ENCODE assay signal across 12 cellular contexts in the genomic region with DNA sequence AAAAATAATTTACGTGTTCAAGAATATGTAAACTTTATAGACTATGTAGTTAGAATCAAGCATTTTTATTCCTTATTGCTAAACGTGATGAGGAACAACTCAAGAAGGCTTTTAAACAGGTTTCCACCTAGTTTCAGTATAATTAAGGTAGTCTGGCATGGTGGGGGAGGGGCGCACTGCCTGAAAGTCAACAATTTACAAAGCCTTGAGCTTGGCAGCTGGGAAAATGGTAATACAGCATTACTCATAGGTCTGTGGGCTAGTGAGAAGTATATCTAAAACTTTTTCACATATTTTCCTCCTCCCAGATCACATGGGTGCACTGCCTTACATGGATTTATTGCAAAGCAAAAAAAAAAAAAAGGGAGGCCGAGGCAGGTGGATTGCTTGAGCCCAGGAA.
DNase-seq lines count a peak whose midpoint lies in the region; ATAC-seq, FAIRE-seq and TF ChIP-seq lines count a peak whose summit lies in the region.
"Had no signal": no experiment of that assay in that cellular context is flagged by ENCODE, and none has a peak within 500 bp of the region (broad histone marks: within the 10 kb centered on the region; RNA-seq: fewer than 3 reads in every experiment).

No MANE protein-coding gene starts in this region.

- no peak overlapping the region for H3K14ac ChIP-seq in H1 (ENCODE audit: insufficient read length)

- DNase-seq in Daoy (ENCODE audit: low read depth): peak; percentile 59
- DNase-seq in NCI-H146 (lab: John Stamatoyannopoulos, UW): peak; percentile 10
- no peak for DNase-seq in H1 (ENCODE audit: low read depth in 1 of 2, low spot score in 2 of 2)
- peak; percentile 37 for DNase-seq in myocyte (ENCODE audit: low read depth)
- DNase-seq in activated CD8-positive, alpha-beta memory T cell treated with anti-CD3 and anti-CD28 coated beads for 24 hours: no peak
- DNase-seq in HuH-7 (ENCODE audit: low spot score): no peak
- DNase-seq: effector memory CD4-positive, alpha-beta T cell; Kasumi-1; lower lobe of right lung; WERI-Rb-1 had no signal

- H2BK5ac ChIP-seq in H1 (ENCODE audit: low read depth, low read length): no peak overlapping the region

- POLR2A ChIA-PET in H1 (lab: Charles Lee; ENCODE audit: partially characterized antibody): no interaction called here

- no peaks in the 10 kb centered on the region for H4K20me1 ChIP-seq in H1 (replicated peaks in 1 of 2; ENCODE audit: control insufficient read depth in 1 of 2, insufficient read depth in 2 of 2, low read length in 2 of 2)

- H2BK20ac ChIP-seq in H1 (ENCODE audit: low read length): no peak overlapping the region

- H3K4me3 ChIP-seq in H1 (ENCODE audit: extremely low read depth in 1 of 4, insufficient read depth in 2 of 4, low read depth in 3 of 4, low read length in 4 of 4): peak overlapping the region in 1 of 4 experiments; percentile 14; a peak in 1 of 8 replicates
- H3K4me3 ChIP-seq: lower lobe of right lung had no signal

- FAIRE-seq in H1 (lab: Jason Lieb, UNC): no peak

- no peak overlapping the region for H4K91ac ChIP-seq in H1 (replicated peaks; ENCODE audit: insufficient read length, low read length)

- no peak overlapping the region for H4K8ac ChIP-seq in H1 (ENCODE audit: extremely low read depth, insufficient read depth, low read length)

- H4K5ac ChIP-seq in H1 (ENCODE audit: insufficient read length, low read depth, low read length): no peak overlapping the region

- no peak overlapping the region for H3K56ac ChIP-seq in H1 (replicated peaks; ENCODE audit: insufficient read length, low read depth, low read length)

- H3K79me1 ChIP-seq in H1 (ENCODE audit: low read depth, low read length): no peaks in the 10 kb centered on the region

- no peaks in the 10 kb centered on the region for H3K79me2 ChIP-seq in H1 (ENCODE audit: control insufficient read depth in 1 of 2, insufficient read depth in 2 of 2, low read length in 2 of 2)

- CTCF ChIA-PET in H1 (lab: Charles Lee; ENCODE audit: partially characterized antibody): no interaction called here

- no peaks in the 10 kb centered on the region for H3K27me3 ChIP-seq in H1 (replicated peaks in 1 of 4; ENCODE audit: control insufficient read depth in 3 of 4, extremely low read depth in 1 of 4, insufficient read depth in 3 of 4, low read length in 3 of 4)

- peaks cover 0 to 2% (median 2%) of the 10 kb centered on the region in 4 experiments; a peak in 3 of 7 replicates for H3K4me1 ChIP-seq in H1 (replicated peaks in 1 of 4; ENCODE audit: control insufficient read depth in 3 of 4, insufficient read depth in 4 of 4, low read length in 3 of 4)

- H3K9me3 ChIP-seq in H1 (ENCODE audit: insufficient read depth in 2 of 2, low read depth in 1 of 2, low read length in 1 of 2): no peaks in the 10 kb centered on the region
- H3K9me3 ChIP-seq: lower lobe of right lung had no signal

- H3K27ac ChIP-seq in H1 (ENCODE audit: low read depth, low read length): no peak overlapping the region
- H3K27ac ChIP-seq: lower lobe of right lung, WERI-Rb-1 had no signal

- no peak overlapping the region for H3K4me2 ChIP-seq in H1 (ENCODE audit: insufficient read depth in 1 of 2, low read depth in 2 of 2, low read length in 2 of 2)

- H3K23me2 ChIP-seq in H1 (ENCODE audit: low read depth, low read length): no peaks in the 10 kb centered on the region

- no peak for TF ChIP-seq RAD21 in H1 (IDR thresholded peaks at IDR 0.05 in 1 of 2, conservative IDR thresholded peaks at IDR 0.05 in 1 of 2; ENCODE audit: low read depth in 2 of 2, low read length in 2 of 2)

- no peak overlapping the region for H2BK12ac ChIP-seq in H1 (ENCODE audit: low read depth, low read length)

- no peak overlapping the region for H2BK120ac ChIP-seq in H1 (replicated peaks; ENCODE audit: low read depth, low read length)

- H2BK15ac ChIP-seq in H1 (ENCODE audit: low read length): no peak overlapping the region

- no peaks in the 10 kb centered on the region for H3K36me3 ChIP-seq in H1 (ENCODE audit: control insufficient read depth in 2 of 4, insufficient read depth in 4 of 4, low read length in 3 of 4)
- H3K36me3 ChIP-seq: lower lobe of right lung, WERI-Rb-1 had no signal

- H3K9ac ChIP-seq in H1 (replicated peaks in 1 of 4; ENCODE audit: extremely low read depth in 1 of 4, low read depth in 3 of 4, low read length in 3 of 4): no peak overlapping the region

- no peak overlapping the region for H2AK5ac ChIP-seq in H1 (ENCODE audit: low read depth, low read length)

- H3K4ac ChIP-seq in H1 (replicated peaks; ENCODE audit: insufficient read length, low read depth, low read length): no peak overlapping the region

- no peak for ATAC-seq in GM19035 (IDR thresholded peaks at IDR 0.05; ENCODE audit: unreplicated experiment)
- ATAC-seq in HG03045 (IDR thresholded peaks at IDR 0.05; ENCODE audit: unreplicated experiment): no peak
- ATAC-seq: lower lobe of right lung had no signal

- no peak for TF ChIP-seq EP300 in H1 (IDR thresholded peaks at IDR 0.05; ENCODE audit: borderline replicate concordance in 1 of 2, low read depth in 2 of 2, low read length in 2 of 2)

- no peak for TF ChIP-seq POLR2A in H1 (IDR thresholded peaks at IDR 0.05; ENCODE audit: control extremely low read depth in 1 of 2, low read depth in 2 of 2, low read length in 2 of 2)

- H2AFZ ChIP-seq in H1 (ENCODE audit: low read length): no peak overlapping the region

- TF ChIP-seq CTCF in H1 (IDR thresholded peaks at IDR 0.05; ENCODE audit: control extremely low read depth in 1 of 3, insufficient read depth in 1 of 3, low read depth in 1 of 3, low read length in 3 of 3): no peak

- WGBS in H1 (ENCODE audit: extremely low coverage in 1 of 2, insufficient coverage in 1 of 2, insufficient read length in 1 of 2, insufficient replicate concordance in 2 of 2, low coverage in 1 of 2, low lambda C conversion rate in 2 of 2, missing lambda C conversion rate in 1 of 2), 2 experiments: 55% methylated on average over 3 of the region's 4 CpGs; no CpG with 5 or more reads in 1 of the 2 experiments

- no peak overlapping the region for H3K23ac ChIP-seq in H1 (ENCODE audit: insufficient read length)

- H3K18ac ChIP-seq in H1 (ENCODE audit: extremely low read depth, low read length): no peak overlapping the region

Comparison
In these comparisons a context has a peak if more than half of its experiments do, and no peak if none do; other contexts are left out.
1. DNase-seq: peak in Daoy (single experiment), NCI-H146 (single experiment) and myocyte (single experiment); none in H1 (0 of 2), activated CD8-positive, alpha-beta memory T cell treated with anti-CD3 and anti-CD28 coated beads for 24 hours (single experiment) and HuH-7 (single experiment).